ENCODE assay signal across 6 cellular contexts in genomic region chr1:1374068-1374860, GRCh38. TPM values are rescaled to one million over a fixed set of nuclear protein-coding genes. Genes with fewer than 3 reads are reported as not detected.
DNase-seq lines count a peak whose midpoint lies in the region; ATAC-seq and TF ChIP-seq lines count a peak whose summit lies in the region.

No MANE protein-coding gene starts in this region.

- H3K27ac Mint-ChIP-seq in activated naive CD4-positive, alpha-beta T cell treated with anti-CD3 and anti-CD28 coated beads, Interleukin-2, amount 50 U/mL, for 72 hours = peak overlapping the region; percentile 79 to 95
- H3K27ac Mint-ChIP-seq in mesothelial cell of epicardium = peak overlapping the region; percentile 66

- ATAC-seq in activated naive CD4-positive, alpha-beta T cell treated with anti-CD3 and anti-CD28 coated beads, Interleukin-2, amount 50 U/mL, for 72 hours = no peak
- no peak for ATAC-seq in GM18858 (IDR thresholded peaks at IDR 0.05; ENCODE audit: unreplicated experiment)

- peak overlapping the region; percentile 83 for H3K4me3 Mint-ChIP-seq in mesothelial cell of epicardium

- H3K9me3 Mint-ChIP-seq in activated naive CD4-positive, alpha-beta T cell treated with anti-CD3 and anti-CD28 coated beads, Interleukin-2, amount 50 U/mL, for 72 hours = no peaks in the 10 kb centered on the region
- no peaks in the 10 kb centered on the region for H3K9me3 Mint-ChIP-seq in mesothelial cell of epicardium

- no peak for TF ChIP-seq CTCF in mesothelial cell of epicardium (IDR thresholded peaks at IDR 0.05; ENCODE audit: unreplicated experiment)

- peaks cover 0 to 12% of the 10 kb centered on the region in 2 donors for H3K36me3 Mint-ChIP-seq in activated naive CD4-positive, alpha-beta T cell treated with anti-CD3 and anti-CD28 coated beads, Interleukin-2, amount 50 U/mL, for 72 hours
- H3K36me3 Mint-ChIP-seq in mesothelial cell of epicardium = no peaks in the 10 kb centered on the region

- H3K27me3 Mint-ChIP-seq in mesothelial cell of epicardium (ENCODE audit: low read depth) = no peaks in the 10 kb centered on the region

- H3K4me1 Mint-ChIP-seq in mesothelial cell of epicardium = peaks cover 14% of the 10 kb centered on the region

- DNase-seq in NCI-H82 (lab: John Stamatoyannopoulos, UW) = peak; percentile 60
- no peak for DNase-seq in NCI-H82 treated with DMSO at 0.1 percent for 48 hours (lab: John Stamatoyannopoulos, UW; ENCODE audit: unreplicated experiment)
- DNase-seq in activated naive CD4-positive, alpha-beta T cell treated with anti-CD3 and anti-CD28 coated beads, Interleukin-2, amount 50 U/mL, for 72 hours (ENCODE audit: low spot score in 2 of 2) = peak in 1 of 2 donors; percentile 61
- no peak for DNase-seq in mesothelial cell of epicardium (ENCODE audit: low spot score in 2 of 2, unreplicated experiment in 2 of 2)
- DNase-seq in NCI-H1694 (lab: John Stamatoyannopoulos, UW) = no peak

RNA-seq across cellular contexts. Expression of gene AURKAIP1, which starts 0.7 kb away (rescaled TPM):
- 100 to 1,000 TPM; 115 to 122 TPM for total RNA-seq in activated naive CD4-positive, alpha-beta T cell treated with anti-CD3 and anti-CD28 coated beads, Interleukin-2, amount 50 U/mL, for 72 hours
- 75.5 to 78.6 TPM (median 78.3 TPM) in 3 replicates for total RNA-seq in mesothelial cell of epicardium

RNA-seq across cellular contexts. Expression of gene MXRA8, which starts 15.9 kb away (rescaled TPM):
- under 1 TPM in 1 of 2 donors, not detected in 1; 0.66 TPM for total RNA-seq in activated naive CD4-positive, alpha-beta T cell treated with anti-CD3 and anti-CD28 coated beads, Interleukin-2, amount 50 U/mL, for 72 hours
- 157 to 163 TPM (median 161 TPM) in 3 replicates for total RNA-seq in mesothelial cell of epicardium

RNA-seq across cellular contexts. Expression of gene CCNL2, which starts 24.9 kb away (rescaled TPM):
- total RNA-seq in activated naive CD4-positive, alpha-beta T cell treated with anti-CD3 and anti-CD28 coated beads, Interleukin-2, amount 50 U/mL, for 72 hours = 100 to 1,000 TPM; 108 to 174 TPM
- total RNA-seq in mesothelial cell of epicardium = 396 to 423 TPM (median 405 TPM) in 3 replicates

RNA-seq across cellular contexts. Expression of gene DVL1, which starts 25.0 kb away (rescaled TPM):
- 10 to 100 TPM; 41.9 to 44.8 TPM for total RNA-seq in activated naive CD4-positive, alpha-beta T cell treated with anti-CD3 and anti-CD28 coated beads, Interleukin-2, amount 50 U/mL, for 72 hours
- 54.5 to 58.5 TPM (median 54.7 TPM) in 3 replicates for total RNA-seq in mesothelial cell of epicardium

RNA-seq across cellular contexts. Expression of gene MRPL20, which starts 32.8 kb away (rescaled TPM):
- 100 to 1,000 TPM in 1 of 2 donors, 10 to 100 TPM in 1; 82.9 to 115 TPM for total RNA-seq in activated naive CD4-positive, alpha-beta T cell treated with anti-CD3 and anti-CD28 coated beads, Interleukin-2, amount 50 U/mL, for 72 hours
- 87.9 to 98.2 TPM (median 94.7 TPM) in 3 replicates for total RNA-seq in mesothelial cell of epicardium

Comparison
In these comparisons a context has a peak if more than half of its experiments do, and no peak if none do; other contexts are left out.
1. RNA of gene MXRA8, which starts 15.9 kb away (total RNA-seq): 157 to 163 TPM in mesothelial cell of epicardium; 0.66 TPM in activated naive CD4-positive, alpha-beta T cell treated with anti-CD3 and anti-CD28 coated beads, Interleukin-2, amount 50 U/mL, for 72 hours; every median in the first group is over 10 times any median in the second.